ENCODE assay signal across 15 cellular contexts in the genomic region with DNA sequence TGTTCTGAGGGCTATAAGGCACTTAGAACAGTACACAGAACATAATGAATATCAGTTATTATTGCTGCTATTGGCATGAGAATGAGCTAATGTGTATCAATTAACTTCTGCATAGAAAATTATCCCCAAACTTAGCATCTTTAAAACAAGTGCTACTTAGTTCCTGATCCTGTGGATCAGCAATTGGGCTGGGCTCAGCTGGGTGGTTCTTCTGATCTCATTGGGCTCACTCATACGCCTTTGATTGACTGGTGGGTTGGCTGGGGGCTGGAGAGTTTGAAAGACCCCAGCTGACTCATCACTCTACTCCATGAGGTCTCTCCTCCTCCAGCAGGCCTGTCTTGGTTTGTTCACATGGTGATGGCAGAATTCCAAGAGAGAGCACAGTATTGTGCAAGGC. TPM values are rescaled to one million over a fixed set of nuclear protein-coding genes. Genes with fewer than 3 reads are reported as not detected.
"Had no signal": no experiment of that assay in that cellular context is flagged by ENCODE, and none has a peak within 500 bp of the region (broad histone marks: within the 10 kb centered on the region; RNA-seq: fewer than 3 reads in every experiment).

No MANE protein-coding gene starts in this region.

- H3K4me1 ChIP-seq: right atrium auricular region had no signal

- ATAC-seq: effector memory CD8-positive, alpha-beta T cell; naive thymus-derived CD4-positive, alpha-beta T cell had no signal

- H2AFZ ChIP-seq: hepatocyte had no signal

- H3K79me2 ChIP-seq: hepatocyte had no signal

- H3K4me2 ChIP-seq: hepatocyte, smooth muscle cell had no signal

- H3K27ac Mint-ChIP-seq: dendritic cell treated with granulocyte-macrophage colony-stimulating factor and Interleukin-4, amounts not matched to agents 40 ng/mL and 50 ng/mL, for 4 days; effector memory CD8-positive, alpha-beta T cell; naive thymus-derived CD4-positive, alpha-beta T cell; nephron progenitor cell had no signal

- DNase-seq: effector memory CD8-positive, alpha-beta T cell; foreskin melanocyte; head of caudate nucleus; naive thymus-derived CD4-positive, alpha-beta T cell; nephron progenitor cell; stimulated activated CD4-positive, alpha-beta T cell treated with anti-CD3 and anti-CD28 coated beads, Interleukin-2, amount 100 ng/mL, for 48 hours; stimulated activated naive CD4-positive, alpha-beta T cell treated with Interleukin-2 at 50 U/mL for 16 hours; trophoblast cell had no signal

- H3K4me3 Mint-ChIP-seq: dendritic cell treated with granulocyte-macrophage colony-stimulating factor and Interleukin-4, amounts not matched to agents 40 ng/mL and 50 ng/mL, for 4 days; effector memory CD8-positive, alpha-beta T cell; naive thymus-derived CD4-positive, alpha-beta T cell; nephron progenitor cell had no signal

- H3K4me3 ChIP-seq: esophagus muscularis mucosa, hepatocyte, right atrium auricular region, smooth muscle cell had no signal

- H3K27me3 ChIP-seq: hepatocyte, right atrium auricular region had no signal

- H3K36me3 ChIP-seq: esophagus muscularis mucosa, right atrium auricular region had no signal

- H3K27ac ChIP-seq: epithelial cell of prostate, esophagus muscularis mucosa, hepatocyte, right atrium auricular region had no signal

RNA-seq across cellular contexts. Expression of gene HSPB8, which starts 27.3 kb away (rescaled TPM):
- total RNA-seq: mononuclear cell; naive thymus-derived CD4-positive, alpha-beta T cell had no signal
- polyA plus RNA-seq: naive thymus-derived CD4-positive, alpha-beta T cell had no signal
